In the genomic region with DNA sequence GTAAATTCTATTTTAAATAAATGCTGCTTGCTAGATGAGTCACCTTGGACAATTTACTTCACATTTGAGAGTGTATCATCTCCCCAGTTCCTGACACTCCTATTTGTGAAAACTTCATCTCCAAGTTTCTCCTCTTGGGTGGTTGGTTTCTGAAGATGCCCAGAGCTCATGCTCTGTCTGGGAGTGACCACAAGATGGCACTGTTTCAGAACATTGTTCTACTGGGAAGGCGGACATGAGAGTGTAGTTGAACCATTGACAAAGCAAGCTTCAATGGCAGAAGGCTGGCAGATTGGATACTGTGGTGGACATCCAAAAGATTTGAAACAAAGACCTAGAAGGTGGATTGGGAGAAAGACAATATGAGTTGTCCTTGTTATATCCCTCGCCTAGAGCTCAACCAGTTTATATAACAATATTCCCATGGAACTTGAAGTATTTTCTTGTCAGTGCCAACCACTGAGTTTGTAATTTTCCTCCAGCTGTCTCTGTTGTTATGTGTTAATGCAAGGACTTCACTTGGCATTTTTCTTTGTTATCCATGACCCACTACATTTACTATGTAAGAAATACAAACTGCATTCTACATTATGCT, we compare ENCODE assay signal across 8 cellular contexts.
A peak's percentile ranks its signal among the peaks of the same experiment; 100 is the strongest.
DNase-seq lines count a peak whose midpoint lies in the region; ATAC-seq and TF ChIP-seq lines count a peak whose summit lies in the region.

No MANE protein-coding gene starts in this region.

- WGBS in right lobe of liver (ENCODE audit: insufficient coverage, low coverage, low lambda C conversion rate, missing lambda C conversion rate), result 9% methylated on average over 1 of the region's 2 CpGs
- 44 to 47% methylated on average over 2 of the region's 2 CpGs for WGBS in tibial nerve, 2 donors

- TF ChIP-seq CTCF in 22Rv1 (IDR thresholded peaks at IDR 0.05) (peak; percentile 83), RWPE1 (conservative IDR thresholded peaks at IDR 0.05; ENCODE audit: low read depth) (peak; percentile 89), choroid plexus epithelial cell (conservative IDR thresholded peaks at IDR 0.05; ENCODE audit: low read depth, low read length) (peak; percentile 90), right lobe of liver (IDR thresholded peaks at IDR 0.05) (peak; percentile 53 to 82 (median 74)), tibial nerve (IDR thresholded peaks at IDR 0.05) (peak; percentile 54 to 68 (median 65))

- no peaks in the 10 kb centered on the region for H3K36me3 ChIP-seq in H7 (replicated peaks; ENCODE audit: control insufficient read depth, insufficient read depth, low read length)
- no peaks in the 10 kb centered on the region for H3K36me3 ChIP-seq in right lobe of liver
- H3K36me3 ChIP-seq in tibial nerve, result no peaks in the 10 kb centered on the region

- POLR2A ChIA-PET in RWPE1 (lab: Yijun Ruan, JAX; ENCODE audit: low non-redundant PET), result no interaction called here

- TF ChIP-seq EP300 in tibial nerve (IDR thresholded peaks at IDR 0.05), result no peak

- no peaks in the 10 kb centered on the region for H3K9me3 ChIP-seq in right lobe of liver
- peaks cover 0 to 6% (median 0%) of the 10 kb centered on the region in 4 donors for H3K9me3 ChIP-seq in tibial nerve

- DNase-seq in GM03348 (ENCODE audit: low spot score) (peak; percentile 74), H7 (peak; percentile 60), KG1 (lab: John Stamatoyannopoulos, UW) (peak; percentile 1), RWPE1 (ENCODE audit: low spot score) (peak; percentile 44), choroid plexus epithelial cell (ENCODE audit: low read depth) (peak; percentile 80), right lobe of liver (peak in 1 of 3 donors; percentile 49), tibial nerve (ENCODE audit: low spot score in 2 of 2) (peak; percentile 25 to 53)

- peaks cover 0 to 10% (median 0%) of the 10 kb centered on the region in 4 donors for H3K4me1 ChIP-seq in right lobe of liver
- peaks cover 0 to 4% (median 0%) of the 10 kb centered on the region in 4 donors for H3K4me1 ChIP-seq in tibial nerve

- ATAC-seq in right lobe of liver, result peak; percentile 89 to 93 (median 91)

- H3K27me3 ChIP-seq in H7 (ENCODE audit: control insufficient read depth, insufficient read depth, low read length), result no peaks in the 10 kb centered on the region
- no peaks in the 10 kb centered on the region for H3K27me3 ChIP-seq in right lobe of liver
- no peaks in the 10 kb centered on the region for H3K27me3 ChIP-seq in tibial nerve

- CTCF ChIA-PET in RWPE1 (lab: Yijun Ruan, JAX), result interaction anchor here (0.5 to 0.6 kb wide), 4 partner anchors 26 to 968 kb away, joined by 3 to 10 read pairs (median 4); no protein-coding TSS in a partner anchor

- TF ChIP-seq POLR2A in right lobe of liver (IDR thresholded peaks at IDR 0.05), result no peak
- TF ChIP-seq POLR2A in tibial nerve (IDR thresholded peaks at IDR 0.05), result no peak

- no peak overlapping the region for H3K4me3 ChIP-seq in H7 (ENCODE audit: insufficient read depth, low read depth, low read length)
- H3K4me3 ChIP-seq in choroid plexus epithelial cell (ENCODE audit: low read depth, low read length), result no peak overlapping the region
- no peak overlapping the region for H3K4me3 ChIP-seq in right lobe of liver
- H3K4me3 ChIP-seq in tibial nerve, result no peak overlapping the region

- H3K27ac ChIP-seq in 22Rv1 (no peak overlapping the region), RWPE1 (no peak overlapping the region), right lobe of liver (no peak overlapping the region), tibial nerve (no peak overlapping the region)

- intact Hi-C loops in right lobe of liver (cut with DNase I), result no loop called here
